In genomic region chr9:29176786-29177185, GRCh38 we compare ENCODE assay signal across 18 cellular contexts. TPM values are rescaled to one million over a fixed set of nuclear protein-coding genes. Genes with fewer than 3 reads are reported as not detected.
DNase-seq lines count a peak whose midpoint lies in the region; ATAC-seq, FAIRE-seq and TF ChIP-seq lines count a peak whose summit lies in the region.
"Had no signal": no experiment of that assay in that cellular context is flagged by ENCODE, and none has a peak within 500 bp of the region (broad histone marks: within the 10 kb centered on the region; RNA-seq: fewer than 3 reads in every experiment).

No MANE protein-coding gene starts in this region.

- H3K4me1 ChIP-seq in DOHH2 (ENCODE audit: control insufficient read depth, low read length) (peaks cover 16% of the 10 kb centered on the region), SJCRH30 (peaks cover 20% of the 10 kb centered on the region), Peyer's patch (no peaks in the 10 kb centered on the region)
- H3K4me1 ChIP-seq: BLaER1, Caco-2 had no signal

- no peaks in the 10 kb centered on the region for H3K36me3 Mint-ChIP-seq in activated T-cell treated with anti-CD3 and anti-CD28 coated beads, Interleukin-2, amount 50 U/mL, for 4 hours (ENCODE audit: insufficient read depth)
- H3K36me3 Mint-ChIP-seq: CD8-positive, alpha-beta memory T cell had no signal

- peak; percentile 82 for FAIRE-seq in islet of Langerhans (lab: Jason Lieb, UNC)
- FAIRE-seq: GM12878, GM18507, HepG2, HTR-8/SVneo had no signal

- TF ChIP-seq POLR2A in Peyer's patch (IDR thresholded peaks at IDR 0.05) = no peak

- no peaks in the 10 kb centered on the region for H3F3A ChIP-seq in DOHH2 (ENCODE audit: control insufficient read depth, insufficient read depth)

- peak; percentile 19 to 72 for DNase-seq in SJCRH30
- DNase-seq in NAMALWA (ENCODE audit: low spot score) = no peak
- no peak for DNase-seq in Peyer's patch
- no peak for DNase-seq in activated T-cell treated with anti-CD3 and anti-CD28 coated beads, Interleukin-2, amount 50 U/mL, for 4 hours
- DNase-seq: AML-193; Caco-2; CD8-positive, alpha-beta memory T cell; DMS 273 treated with DMSO at 0.1 percent for 48 hours; GM23248 had no signal

- peaks cover 10% of the 10 kb centered on the region for H3K9me3 Mint-ChIP-seq in activated T-cell treated with anti-CD3 and anti-CD28 coated beads, Interleukin-2, amount 50 U/mL, for 4 hours

- no peaks in the 10 kb centered on the region for H3K27me3 Mint-ChIP-seq in activated T-cell treated with anti-CD3 and anti-CD28 coated beads, Interleukin-2, amount 50 U/mL, for 4 hours (ENCODE audit: low read depth)
- H3K27me3 Mint-ChIP-seq: CD8-positive, alpha-beta memory T cell had no signal

- no peaks in the 10 kb centered on the region for H3K36me3 ChIP-seq in DOHH2 (ENCODE audit: control insufficient read depth, low read length)
- no peaks in the 10 kb centered on the region for H3K36me3 ChIP-seq in SJCRH30
- no peaks in the 10 kb centered on the region for H3K36me3 ChIP-seq in Peyer's patch
- H3K36me3 ChIP-seq: BLaER1 had no signal

- no peak for ATAC-seq in activated T-cell treated with anti-CD3 and anti-CD28 coated beads, Interleukin-2, amount 50 U/mL, for 4 hours
- ATAC-seq: GM12878, HCT116, HepG2 had no signal

- H3K27me3 ChIP-seq in DOHH2 (ENCODE audit: control insufficient read depth, low read length) (no peaks in the 10 kb centered on the region), SJCRH30 (no peaks in the 10 kb centered on the region), Peyer's patch (no peaks in the 10 kb centered on the region)
- H3K27me3 ChIP-seq: BLaER1 had no signal

- no peak overlapping the region for H3K4me3 Mint-ChIP-seq in activated T-cell treated with anti-CD3 and anti-CD28 coated beads, Interleukin-2, amount 50 U/mL, for 4 hours
- H3K4me3 Mint-ChIP-seq: CD8-positive, alpha-beta memory T cell had no signal

- H4K20me1 ChIP-seq in DOHH2 (ENCODE audit: control insufficient read depth, insufficient read depth, low read depth, low read length) = no peaks in the 10 kb centered on the region
- H4K20me1 ChIP-seq: BLaER1 had no signal

- peak overlapping the region; percentile 43 for H3K4me2 ChIP-seq in DOHH2 (ENCODE audit: low read length)
- H3K4me2 ChIP-seq: BLaER1 had no signal

- TF ChIP-seq CTCF in DOHH2 (IDR thresholded peaks at IDR 0.05; ENCODE audit: low read depth, low read length, poor library complexity, severe bottlenecking) (no peak), Peyer's patch (IDR thresholded peaks at IDR 0.05) (no peak)

- H3K4me1 Mint-ChIP-seq in activated T-cell treated with anti-CD3 and anti-CD28 coated beads, Interleukin-2, amount 50 U/mL, for 4 hours (ENCODE audit: low read depth) = no peaks in the 10 kb centered on the region
- H3K4me1 Mint-ChIP-seq: CD8-positive, alpha-beta memory T cell had no signal

- H3K4me3 ChIP-seq in DOHH2 (ENCODE audit: low read length) = 0 out of 2 replicates have a peak overlapping the region, but pooled peaks have one; percentile 16
- peak overlapping the region; percentile 41 for H3K4me3 ChIP-seq in SJCRH30
- no peak overlapping the region for H3K4me3 ChIP-seq in Peyer's patch
- H3K4me3 ChIP-seq: BLaER1, GM12878, GM23248 had no signal

- H3K27ac ChIP-seq in DOHH2 (ENCODE audit: low read depth, low read length) = peak overlapping the region; percentile 20
- H3K27ac ChIP-seq in SJCRH30 = peak overlapping the region; percentile 97
- no peak overlapping the region for H3K27ac ChIP-seq in Peyer's patch
- H3K27ac ChIP-seq: BLaER1, GM23248 had no signal

- H3K9me3 ChIP-seq in DOHH2 (ENCODE audit: control insufficient read depth, insufficient read depth, low read length) = no peaks in the 10 kb centered on the region
- no peaks in the 10 kb centered on the region for H3K9me3 ChIP-seq in SJCRH30 (replicated peaks)
- H3K9me3 ChIP-seq in Peyer's patch = no peaks in the 10 kb centered on the region
- H3K9me3 ChIP-seq: BLaER1, Caco-2 had no signal

- H3K79me2 ChIP-seq in DOHH2 (ENCODE audit: control insufficient read depth, low read length) = no peaks in the 10 kb centered on the region

- H3K9me2 ChIP-seq in DOHH2 (replicated peaks; ENCODE audit: control insufficient read depth, low read length) = no peaks in the 10 kb centered on the region

RNA-seq across cellular contexts. Expression of gene LINGO2, which starts 36.6 kb away (rescaled TPM):
- 4.1 and 5.5 TPM in 2 replicates for total RNA-seq in SJCRH30 (2014; rRNA removed; shearing (Covaris generic))
- not detected for total RNA-seq in Peyer's patch
- total RNA-seq in activated T-cell treated with anti-CD3 and anti-CD28 coated beads, Interleukin-2, amount 50 U/mL, for 4 hours = not detected
- total RNA-seq: Caco-2; CD8-positive, alpha-beta memory T cell; G401; GM12878; GM23248; HepG2 had no signal

Comparison
In these comparisons a context has a peak if more than half of its experiments do, and no peak if none do; other contexts are left out.
1. H3K27ac ChIP-seq: peak in DOHH2 (single experiment) and SJCRH30 (single experiment); none in Peyer's patch (0 of 4).
2. H3K4me3 ChIP-seq: peak in DOHH2 (single experiment) and SJCRH30 (single experiment); none in Peyer's patch (0 of 4).
3. DNase-seq: peak in SJCRH30 (2 of 2); none in NAMALWA (single experiment), Peyer's patch (0 of 3) and activated T-cell treated with anti-CD3 and anti-CD28 coated beads, Interleukin-2, amount 50 U/mL, for 4 hours (single experiment).